ENCODE assay signal across 9 cellular contexts in the genomic region with DNA sequence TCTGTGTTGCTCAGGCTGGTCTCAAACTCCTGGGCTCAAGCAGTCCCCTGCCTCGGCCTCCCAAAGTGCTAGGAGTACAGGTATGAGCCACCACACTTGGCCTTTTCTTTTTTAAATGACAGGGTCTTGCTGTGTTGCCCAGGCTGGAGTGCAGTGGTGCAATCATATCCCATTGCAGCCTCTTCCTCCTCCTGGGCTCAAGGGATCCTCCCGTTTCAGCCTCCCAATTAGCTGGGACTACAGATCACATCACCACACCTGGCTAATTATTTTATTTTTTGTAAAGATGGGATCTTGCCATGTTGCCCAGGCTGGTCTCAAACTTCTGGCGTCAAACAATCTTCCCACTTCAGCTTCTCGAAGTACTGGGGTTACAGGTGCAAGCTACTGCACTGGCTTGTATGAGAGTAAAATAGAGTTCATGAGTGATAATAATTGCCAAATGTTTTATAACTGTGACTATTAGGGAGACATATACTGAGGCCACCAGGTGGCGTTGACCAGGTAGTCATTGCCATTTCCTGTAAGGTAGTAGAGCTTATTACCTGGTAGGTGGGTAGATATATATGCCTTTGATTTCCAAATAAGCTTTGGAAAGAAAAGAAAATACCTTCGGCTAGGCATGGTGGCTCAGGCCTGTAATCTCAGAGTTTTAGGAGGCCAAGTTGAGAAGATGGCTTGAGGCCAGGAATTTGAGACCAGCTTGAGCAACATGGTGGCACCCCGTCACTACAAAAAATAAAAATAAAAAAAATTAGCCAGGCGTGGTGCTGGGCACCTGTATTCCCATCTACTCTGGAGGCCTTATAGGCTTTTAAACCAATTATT. TPM values are rescaled to one million over a fixed set of nuclear protein-coding genes. Genes with fewer than 3 reads are reported as not detected.
DNase-seq lines count a peak whose midpoint lies in the region; ATAC-seq and TF ChIP-seq lines count a peak whose summit lies in the region.
"Had no signal": no experiment of that assay in that cellular context is flagged by ENCODE, and none has a peak within 500 bp of the region (broad histone marks: within the 10 kb centered on the region; RNA-seq: fewer than 3 reads in every experiment).

No MANE protein-coding gene starts in this region.

- H3K36me3 Mint-ChIP-seq in WTC11 (peaks cover 25% of the 10 kb centered on the region), neural progenitor cell (peaks cover 25% of the 10 kb centered on the region)
- H3K36me3 Mint-ChIP-seq in T-helper 2 cell treated with Interferon-gamma antibody and Interleukin-4, amounts not matched to agents 5 μg/mL and 100 μg/mL, for 36 hours (ENCODE audit: low read depth), result peaks cover 30% of the 10 kb centered on the region
- peaks cover 31% of the 10 kb centered on the region for H3K36me3 Mint-ChIP-seq in activated naive CD8-positive, alpha-beta T cell treated with anti-CD3 and anti-CD28 coated beads for 36 hours

- peaks cover 23% of the 10 kb centered on the region for H4K20me1 ChIP-seq in neural progenitor cell (ENCODE audit: low read depth)

- H3K27ac Mint-ChIP-seq in WTC11, result no peak overlapping the region
- no peak overlapping the region for H3K27ac Mint-ChIP-seq in neural progenitor cell
- H3K27ac Mint-ChIP-seq in T-helper 2 cell treated with Interferon-gamma antibody and Interleukin-4, amounts not matched to agents 5 μg/mL and 100 μg/mL, for 36 hours, result no peak overlapping the region
- H3K27ac Mint-ChIP-seq in activated naive CD8-positive, alpha-beta T cell treated with anti-CD3 and anti-CD28 coated beads for 36 hours, result no peak overlapping the region

- H3K4me3 Mint-ChIP-seq in WTC11 (no peak overlapping the region), neural progenitor cell (no peak overlapping the region)
- no peak overlapping the region for H3K4me3 Mint-ChIP-seq in T-helper 2 cell treated with Interferon-gamma antibody and Interleukin-4, amounts not matched to agents 5 μg/mL and 100 μg/mL, for 36 hours
- H3K4me3 Mint-ChIP-seq in activated naive CD8-positive, alpha-beta T cell treated with anti-CD3 and anti-CD28 coated beads for 36 hours, result no peak overlapping the region

- H3K4me3 ChIP-seq in neural progenitor cell, result no peak overlapping the region

- H3K27me3 Mint-ChIP-seq in WTC11 (ENCODE audit: low read depth) (no peaks in the 10 kb centered on the region), neural progenitor cell (ENCODE audit: insufficient read depth, low read depth) (no peaks in the 10 kb centered on the region)
- no peaks in the 10 kb centered on the region for H3K27me3 Mint-ChIP-seq in T-helper 2 cell treated with Interferon-gamma antibody and Interleukin-4, amounts not matched to agents 5 μg/mL and 100 μg/mL, for 36 hours (ENCODE audit: low read depth)
- H3K27me3 Mint-ChIP-seq in activated naive CD8-positive, alpha-beta T cell treated with anti-CD3 and anti-CD28 coated beads for 36 hours, result no peaks in the 10 kb centered on the region

- H3K36me3 ChIP-seq in neural progenitor cell, result peaks cover 2% of the 10 kb centered on the region

- peaks cover 6% of the 10 kb centered on the region for H3K27me3 ChIP-seq in neural progenitor cell

- CTCF ChIA-PET in WTC11 (lab: Charles Lee), result interaction anchor here (0.6 to 1.7 kb wide), 24 partner anchors 10 to 1011 kb away, joined by 3 to 20 read pairs (median 4); partner anchors contain the start of gene RDX

- POLR2A ChIA-PET in WTC11 (lab: Charles Lee), result no interaction called here

- no peak overlapping the region for H3K9ac ChIP-seq in neural progenitor cell

- no peak overlapping the region for H3K4me2 ChIP-seq in neural progenitor cell

- DNase-seq in NCI-H2029 (lab: John Stamatoyannopoulos, UW), result peak; percentile 16
- no peak for DNase-seq in NCI-H2029 treated with DMSO at 0.1 percent for 48 hours (lab: John Stamatoyannopoulos, UW)
- DNase-seq in WTC11 (ENCODE audit: low spot score), result peak; percentile 21
- DNase-seq in neural progenitor cell (ENCODE audit: low spot score), result no peak
- DNase-seq in stimulated activated CD4-positive, alpha-beta T cell treated with anti-CD3 and anti-CD28 coated beads, Interleukin-4, amount 100 ng/mL, for 24 hours, result no peak
- no peak for DNase-seq in T-helper 2 cell treated with Interferon-gamma antibody and Interleukin-4, amounts not matched to agents 5 μg/mL and 100 μg/mL, for 36 hours (ENCODE audit: low spot score)
- no peak for DNase-seq in activated naive CD8-positive, alpha-beta T cell treated with anti-CD3 and anti-CD28 coated beads for 36 hours
- DNase-seq: NCI-H774 had no signal

- ATAC-seq in HG02840 (IDR thresholded peaks at IDR 0.05; ENCODE audit: low FRiP score, unreplicated experiment) (peak; percentile 19), WTC11 (peak; percentile 51)

- TF ChIP-seq CTCF in WTC11 (IDR thresholded peaks at IDR 0.05) (no peak), neural progenitor cell (IDR thresholded peaks at IDR 0.05) (peak; percentile 34)

- H3K79me2 ChIP-seq in neural progenitor cell (ENCODE audit: low read depth), result peaks cover 69% of the 10 kb centered on the region

- H3K9me3 ChIP-seq in neural progenitor cell (ENCODE audit: low read depth), result no peaks in the 10 kb centered on the region

- H2AFZ ChIP-seq in neural progenitor cell (replicated peaks), result no peak overlapping the region

- peaks cover 39% of the 10 kb centered on the region for H3K4me1 Mint-ChIP-seq in WTC11
- H3K4me1 Mint-ChIP-seq in neural progenitor cell, result peaks cover 25% of the 10 kb centered on the region
- peaks cover 46% of the 10 kb centered on the region for H3K4me1 Mint-ChIP-seq in T-helper 2 cell treated with Interferon-gamma antibody and Interleukin-4, amounts not matched to agents 5 μg/mL and 100 μg/mL, for 36 hours (ENCODE audit: low read depth)
- peaks cover 56% of the 10 kb centered on the region for H3K4me1 Mint-ChIP-seq in activated naive CD8-positive, alpha-beta T cell treated with anti-CD3 and anti-CD28 coated beads for 36 hours

- no peak overlapping the region for H3K27ac ChIP-seq in neural progenitor cell

- H3K4me1 ChIP-seq in neural progenitor cell, result no peaks in the 10 kb centered on the region

- H3F3A ChIP-seq in neural progenitor cell (ENCODE audit: low read depth), result peaks cover 6% of the 10 kb centered on the region

- peaks cover 12% of the 10 kb centered on the region for H3K9me3 Mint-ChIP-seq in WTC11
- peaks cover 16% of the 10 kb centered on the region for H3K9me3 Mint-ChIP-seq in neural progenitor cell
- H3K9me3 Mint-ChIP-seq in T-helper 2 cell treated with Interferon-gamma antibody and Interleukin-4, amounts not matched to agents 5 μg/mL and 100 μg/mL, for 36 hours, result peaks cover 3% of the 10 kb centered on the region
- H3K9me3 Mint-ChIP-seq in activated naive CD8-positive, alpha-beta T cell treated with anti-CD3 and anti-CD28 coated beads for 36 hours, result no peaks in the 10 kb centered on the region

TF ChIP-seq in WTC11, 78 proteins besides CTCF, POLR2A, EP300 and RAD21:
- TF ChIP-seq ZNF121 (CRISPR knock-in tag; IDR thresholded peaks at IDR 0.05) (peak; percentile 62; the same call in 1 of the 2 replicates), OVOL2 (CRISPR knock-in tag; IDR thresholded peaks at IDR 0.05; ENCODE audit: borderline replicate concordance) (no peak)

RNA-seq across cellular contexts. Expression of gene FDX1, which starts 5.4 kb away (rescaled TPM):
- total RNA-seq in WTC11 (2021) (9.3 to 9.9 TPM (median 9.6 TPM) in 3 replicates), neural progenitor cell (ENCODE audit: low replicate concordance) (11.3 and 13.0 TPM in 2 replicates)
- 10 to 100 TPM; 18.2 to 19.2 TPM for total RNA-seq in activated naive CD8-positive, alpha-beta T cell treated with anti-CD3 and anti-CD28 coated beads for 36 hours

Comparison
In these comparisons a context has a peak if more than half of its experiments do, and no peak if none do; other contexts are left out.
1. DNase-seq: peak in NCI-H2029 (single experiment) and WTC11 (single experiment); none in NCI-H2029 treated with DMSO at 0.1 percent for 48 hours (single experiment), neural progenitor cell (single experiment), stimulated activated CD4-positive, alpha-beta T cell treated with anti-CD3 and anti-CD28 coated beads, Interleukin-4, amount 100 ng/mL, for 24 hours (single experiment), T-helper 2 cell treated with Interferon-gamma antibody and Interleukin-4, amounts not matched to agents 5 μg/mL and 100 μg/mL, for 36 hours (single experiment) and activated naive CD8-positive, alpha-beta T cell treated with anti-CD3 and anti-CD28 coated beads for 36 hours (single experiment).